ENCODE assay signal across 32 cellular contexts in genomic region chr2:29469961-29470360, GRCh38.
"Had no signal": no experiment of that assay in that cellular context is flagged by ENCODE, and none has a peak within 500 bp of the region (broad histone marks: within the 10 kb centered on the region; RNA-seq: fewer than 3 reads in every experiment).

No MANE protein-coding gene starts in this region.

- H3K27me3 ChIP-seq: adrenal gland, ascending aorta, body of pancreas, brain microvascular endothelial cell, breast epithelium, cardiac muscle cell had no signal

- H3K4me1 ChIP-seq: adrenal gland, ascending aorta, body of pancreas, breast epithelium had no signal

- H3K4me3 ChIP-seq: adrenal gland, ascending aorta, body of pancreas, breast epithelium, cardiac muscle cell had no signal

- H3K36me3 ChIP-seq: adrenal gland, ascending aorta, brain microvascular endothelial cell, breast epithelium, cardiac muscle cell had no signal

- DNase-seq: activated effector memory CD4-positive, alpha-beta T cell treated with anti-CD3 and anti-CD28 coated beads, Interleukin-2, amount 50 U/mL, for 16 hours; activated effector memory CD4-positive, alpha-beta T cell treated with Interleukin-2 at 50 U/mL for 16 hours; activated gamma-delta T cell; activated gamma-delta T cell treated with Interleukin-2 at 50 U/mL for 16 hours; activated naive CD4-positive, alpha-beta T cell; activated naive CD4-positive, alpha-beta T cell treated with anti-CD3 and anti-CD28 coated beads for 36 hours; activated naive CD4-positive, alpha-beta T cell treated with anti-CD3 and anti-CD28 coated beads, Interleukin-2, amount 10 ng/mL, durations not matched to agents 7 days and 5 days; activated naive CD4-positive, alpha-beta T cell treated with anti-CD3 and anti-CD28 coated beads, Interleukin-2, amount 50 U/mL, for 16 hours; activated naive CD4-positive, alpha-beta T cell treated with Interleukin-2 at 50 U/mL for 16 hours; activated naive CD8-positive, alpha-beta T cell treated with anti-CD3 and anti-CD28 coated beads for 36 hours; activated naive CD8-positive, alpha-beta T cell treated with anti-CD3 and anti-CD28 coated beads, Interleukin-2, amount 10 ng/mL, durations not matched to agents 7 days and 5 days; activated naive CD8-positive, alpha-beta T cell treated with anti-CD3 and anti-CD28 coated beads, Interleukin-2, amount 50 U/mL, for 24 hours; activated T-cell treated with anti-CD3 and anti-CD28 coated beads, Interleukin-2, amount 50 U/mL, for 4 hours; activated T-cell treated with anti-CD3 and anti-CD28 coated beads, Interleukin-2, amount 50 U/mL, for 48 hours; activated T-cell treated with anti-CD3 and anti-CD28 coated beads, Interleukin-2, amount 50 U/mL, for 72 hours; adrenal gland; amniotic stem cell; amygdala; anterior cingulate cortex; aorta; body of pancreas; brain microvascular endothelial cell; caudate nucleus; central memory CD4-positive, alpha-beta T cell; cerebellar nuclear complex had no signal

- FAIRE-seq: astrocyte, bronchial epithelial cell had no signal

- H3K27ac ChIP-seq: adrenal gland, ascending aorta, body of pancreas, brain microvascular endothelial cell, breast epithelium, cardiac muscle cell had no signal

- ATAC-seq: activated naive CD4-positive, alpha-beta T cell treated with anti-CD3 and anti-CD28 coated beads, Interleukin-2, amount 50 U/mL, for 72 hours; activated naive CD8-positive, alpha-beta T cell treated with anti-CD3 and anti-CD28 coated beads, Interleukin-2, amount 50 U/mL, for 24 hours; activated T-cell treated with anti-CD3 and anti-CD28 coated beads, Interleukin-2, amount 50 U/mL, for 4 hours; activated T-cell treated with anti-CD3 and anti-CD28 coated beads, Interleukin-2, amount 50 U/mL, for 72 hours; activated T-helper 17 cell treated with anti-CD3 and anti-CD28 coated beads, Interleukin-2, amount 50 U/mL, for 72 hours; body of pancreas had no signal
